Comparison of ENCODE assay signal across 8 cellular contexts in genomic region chr5:62720036-62720441, GRCh38.
A peak's percentile ranks its signal among the peaks of the same experiment; 100 is the strongest.
DNase-seq lines count a peak whose midpoint lies in the region; ATAC-seq, FAIRE-seq and TF ChIP-seq lines count a peak whose summit lies in the region.

No MANE protein-coding gene starts in this region.

- WGBS in esophagus squamous epithelium, 2 donors: 21 to 22% methylated on average over 7 of the region's 7 CpGs

- peak in 2 of 6 experiments; percentile 17 to 48 for TF ChIP-seq CTCF in esophagus squamous epithelium (IDR thresholded peaks at IDR 0.05)

- intact Hi-C loops in esophagus squamous epithelium (cut with DNase I): no loop called here

- H3K9me3 ChIP-seq in esophagus squamous epithelium: no peaks in the 10 kb centered on the region

- ATAC-seq in GM19397 (IDR thresholded peaks at IDR 0.05; ENCODE audit: unreplicated experiment) (peak; percentile 100), HG03159 (IDR thresholded peaks at IDR 0.05; ENCODE audit: unreplicated experiment) (peak; percentile 100)

- H3K4me1 ChIP-seq in esophagus squamous epithelium: peaks cover 0 to 7% (median 0%) of the 10 kb centered on the region in 3 donors

- FAIRE-seq in RCC 7860 (lab: Jason Lieb, UNC): no peak

- DNase-seq in SIG-M5 treated with dmso at 0.1 percent for 504 hours (lab: John Stamatoyannopoulos, UW; ENCODE audit: unreplicated experiment): peak; percentile 29
- DNase-seq in SIG-M5 (lab: John Stamatoyannopoulos, UW): no peak
- DNase-seq in RCC 7860 (ENCODE audit: low spot score): peak; percentile 6
- peak; percentile 9 for DNase-seq in glomerular endothelial cell (ENCODE audit: extremely low read depth, low read depth, low spot score)
- no peak for DNase-seq in cerebellar nuclear complex (lab: John Stamatoyannopoulos, UW)
- no peak for DNase-seq in esophagus squamous epithelium (lab: John Stamatoyannopoulos, UW)

- no peak for TF ChIP-seq POLR2A in esophagus squamous epithelium (IDR thresholded peaks at IDR 0.05)

- no peak overlapping the region for H3K27ac ChIP-seq in esophagus squamous epithelium

- H3K4me3 ChIP-seq in esophagus squamous epithelium: no peak overlapping the region

- no peaks in the 10 kb centered on the region for H3K36me3 ChIP-seq in esophagus squamous epithelium

- no peaks in the 10 kb centered on the region for H3K27me3 ChIP-seq in esophagus squamous epithelium

Comparison
In these comparisons a context has a peak if more than half of its experiments do, and no peak if none do; other contexts are left out.
1. DNase-seq: peak in SIG-M5 treated with dmso at 0.1 percent for 504 hours (single experiment), RCC 7860 (single experiment) and glomerular endothelial cell (single experiment); none in SIG-M5 (single experiment), cerebellar nuclear complex (0 of 2) and esophagus squamous epithelium (single experiment).